Comparison of ENCODE assay signal across 1 cellular context in genomic region chr5:127072861-127073846, GRCh38.
TF ChIP-seq lines count a peak whose summit lies in the region.

TSS of gene C5orf63 (minus strand) at chr5:127073502. CDS start at chr5:127058995, 14,507 bp downstream.

TF ChIP-seq in HepG2, 621 proteins besides CTCF, POLR2A, EP300 and RAD21 (continued from another document and continues in another):
- TF ChIP-seq AHDC1 (CRISPR knock-in tag; IDR thresholded peaks at IDR 0.05; ENCODE audit: borderline replicate concordance) (no peak), ZNF607 (CRISPR knock-in tag; IDR thresholded peaks at IDR 0.05; ENCODE audit: borderline replicate concordance) (peak; percentile 86; the same call in 1 of the 2 replicates), ZNF101 (CRISPR knock-in tag; IDR thresholded peaks at IDR 0.05; ENCODE audit: borderline replicate concordance, low read depth) (no peak), MEIS2 (CRISPR knock-in tag; IDR thresholded peaks at IDR 0.05) (no peak), SOX6 (IDR thresholded peaks at IDR 0.05) (no peak), SOX6 (CRISPR knock-in tag; IDR thresholded peaks at IDR 0.05) (peak; percentile 40), ZSCAN20 (CRISPR knock-in tag; IDR thresholded peaks at IDR 0.05; ENCODE audit: borderline replicate concordance) (no peak), ZMAT3 (CRISPR knock-in tag; conservative IDR thresholded peaks at IDR 0.05) (0 out of 2 replicates have a peak, but pooled peaks have one; percentile 41), TAF15 (IDR thresholded peaks at IDR 0.05; ENCODE audit: low read depth, low read length, poor library complexity, severe bottlenecking) (no peak), ZSCAN29 (CRISPR knock-in tag; conservative IDR thresholded peaks at IDR 0.05) (peak; percentile 66; the same call in 1 of the 2 replicates), BRD4 (CRISPR knock-in tag; IDR thresholded peaks at IDR 0.05) (0 out of 2 replicates have a peak, but pooled peaks have one; percentile 82), ZIK1 (CRISPR knock-in tag; IDR thresholded peaks at IDR 0.05; ENCODE audit: borderline replicate concordance, low read depth) (peak; percentile 65; the same call in 1 of the 2 replicates), RBFOX2 (IDR thresholded peaks at IDR 0.05; ENCODE audit: low read depth, low read length) (peak; percentile 95), ZNF605 (CRISPR knock-in tag; IDR thresholded peaks at IDR 0.05) (peak; percentile 56; the same call in 1 of the 2 replicates), NR2F2 (IDR thresholded peaks at IDR 0.05; ENCODE audit: borderline replicate concordance, low read depth) (no peak), CBX1 (IDR thresholded peaks at IDR 0.05; ENCODE audit: low read depth) (peak; percentile 58), THAP11 (CRISPR knock-in tag; IDR thresholded peaks at IDR 0.05) (peak; percentile 80), ZFP41 (CRISPR knock-in tag; IDR thresholded peaks at IDR 0.05; ENCODE audit: borderline replicate concordance) (no peak), ETS1 (CRISPR knock-in tag; IDR thresholded peaks at IDR 0.05) (no peak), ZNF629 (CRISPR knock-in tag; conservative IDR thresholded peaks at IDR 0.05) (no peak), SMYD3 (CRISPR knock-in tag; IDR thresholded peaks at IDR 0.05) (no peak; the same call in 1 of the 2 replicates), DNMT3B (CRISPR knock-in tag; conservative IDR thresholded peaks at IDR 0.05) (no peak), XBP1 (CRISPR knock-in tag; IDR thresholded peaks at IDR 0.05) (no peak), ZNF225 (CRISPR knock-in tag; IDR thresholded peaks at IDR 0.05) (peak; percentile 57; the same call in 1 of the 2 replicates), TOE1 (CRISPR knock-in tag; IDR thresholded peaks at IDR 0.05) (no peak), ZNF329 (CRISPR knock-in tag; IDR thresholded peaks at IDR 0.05; ENCODE audit: low read depth) (peak; percentile 37; the same call in 1 of the 2 replicates), NR1H2 (CRISPR knock-in tag; IDR thresholded peaks at IDR 0.05; ENCODE audit: borderline replicate concordance, low read depth) (no peak), SMAD1 (CRISPR knock-in tag; IDR thresholded peaks at IDR 0.05; ENCODE audit: borderline replicate concordance, low read depth) (0 out of 2 replicates have a peak, but pooled peaks have one; percentile 37), ZNF562 (CRISPR knock-in tag; IDR thresholded peaks at IDR 0.05; ENCODE audit: borderline replicate concordance) (no peak), HMG20A (CRISPR knock-in tag; IDR thresholded peaks at IDR 0.05; ENCODE audit: borderline replicate concordance) (no peak), ZNF235 (CRISPR knock-in tag; IDR thresholded peaks at IDR 0.05; ENCODE audit: borderline replicate concordance) (no peak), ZNF703 (CRISPR knock-in tag; IDR thresholded peaks at IDR 0.05; ENCODE audit: borderline replicate concordance) (peak; percentile 82; the same call in 1 of the 2 replicates), NCOA5 (CRISPR knock-in tag; IDR thresholded peaks at IDR 0.05) (no peak), IRF1 (CRISPR knock-in tag; IDR thresholded peaks at IDR 0.05; ENCODE audit: low read depth) (0 out of 2 replicates have a peak, but pooled peaks have one; percentile 48), ZSCAN31 (CRISPR knock-in tag; IDR thresholded peaks at IDR 0.05; ENCODE audit: low read depth) (peak; percentile 77), PPARG (CRISPR knock-in tag; conservative IDR thresholded peaks at IDR 0.05) (no peak), ZNF775 (CRISPR knock-in tag; IDR thresholded peaks at IDR 0.05; ENCODE audit: borderline replicate concordance) (no peak), ZNF496 (CRISPR knock-in tag; IDR thresholded peaks at IDR 0.05; ENCODE audit: insufficient replicate concordance) (no peak), TARDBP (CRISPR knock-in tag; IDR thresholded peaks at IDR 0.05) (peak; percentile 73; the same call in 1 of the 2 replicates), HNF1A (IDR thresholded peaks at IDR 0.05; ENCODE audit: low read depth) (no peak), HNF1A (CRISPR knock-in tag; IDR thresholded peaks at IDR 0.05; ENCODE audit: borderline replicate concordance) (peak; percentile 64; the same call in 1 of the 2 replicates), ZNF530 (CRISPR knock-in tag; IDR thresholded peaks at IDR 0.05; ENCODE audit: low read depth) (0 out of 2 replicates have a peak, but pooled peaks have one; percentile 22), LRRFIP1 (CRISPR knock-in tag; conservative IDR thresholded peaks at IDR 0.05) (no peak), ZNF577 (CRISPR knock-in tag; IDR thresholded peaks at IDR 0.05; ENCODE audit: borderline replicate concordance, low read depth) (no peak), TFE3 (CRISPR knock-in tag; IDR thresholded peaks at IDR 0.05) (no peak), ZNF563 (CRISPR knock-in tag; IDR thresholded peaks at IDR 0.05) (peak; percentile 90), STAT5B (CRISPR knock-in tag; IDR thresholded peaks at IDR 0.05) (no peak), ZNF331 (CRISPR knock-in tag; IDR thresholded peaks at IDR 0.05) (no peak), MYC (CRISPR knock-in tag; IDR thresholded peaks at IDR 0.05; ENCODE audit: borderline replicate concordance) (peak; percentile 84), SP4 (CRISPR knock-in tag; IDR thresholded peaks at IDR 0.05) (peak; percentile 58; the same call in 1 of the 2 replicates)
